11 cellular contexts compared by ENCODE assay signal in the genomic region with DNA sequence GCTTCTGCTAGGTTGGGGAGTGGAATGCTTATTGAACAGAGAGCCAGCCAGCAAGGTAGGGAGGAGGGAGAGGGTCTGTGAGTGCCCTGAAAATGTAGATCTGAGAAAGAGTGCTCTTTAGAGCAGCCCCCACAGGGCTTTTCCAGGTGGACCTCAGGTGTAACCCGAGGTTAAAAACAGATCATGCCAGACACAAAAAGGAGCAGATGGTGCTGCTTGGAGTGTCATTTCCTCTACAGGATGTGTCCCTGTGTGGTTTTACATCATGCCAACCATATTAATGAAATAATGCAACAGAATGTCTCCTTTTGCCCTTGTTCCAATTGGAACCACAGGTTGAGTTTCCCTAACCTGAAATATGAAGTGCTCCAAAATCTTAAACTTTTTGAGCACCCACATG. TPM values are rescaled to one million over a fixed set of nuclear protein-coding genes. Genes with fewer than 3 reads are reported as not detected.
DNase-seq lines count a peak whose midpoint lies in the region; ATAC-seq, FAIRE-seq and TF ChIP-seq lines count a peak whose summit lies in the region.
"Had no signal": no experiment of that assay in that cellular context is flagged by ENCODE, and none has a peak within 500 bp of the region (broad histone marks: within the 10 kb centered on the region; RNA-seq: fewer than 3 reads in every experiment).

No MANE protein-coding gene starts in this region.

- H3K27ac Mint-ChIP-seq in CD4-positive, alpha-beta memory T cell: peak overlapping the region; percentile 93 to 100 (median 99)
- peak overlapping the region; percentile 98 for H3K27ac Mint-ChIP-seq in activated naive CD8-positive, alpha-beta T cell
- H3K27ac Mint-ChIP-seq in naive thymus-derived CD8-positive, alpha-beta T cell: peak overlapping the region; percentile 97 to 100 (median 99)

- H3K4me1 ChIP-seq in CD4-positive, alpha-beta memory T cell (ENCODE audit: insufficient read depth, low read length): peaks cover 100% of the 10 kb centered on the region
- peaks cover 98% of the 10 kb centered on the region for H3K4me1 ChIP-seq in body of pancreas

- peaks cover 80 to 100% (median 91%) of the 10 kb centered on the region in 4 donors for H3K4me1 Mint-ChIP-seq in CD4-positive, alpha-beta memory T cell
- peaks cover 93% of the 10 kb centered on the region for H3K4me1 Mint-ChIP-seq in activated naive CD8-positive, alpha-beta T cell (ENCODE audit: low read depth)
- H3K4me1 Mint-ChIP-seq in naive thymus-derived CD8-positive, alpha-beta T cell: peaks cover 58 to 99% (median 98%) of the 10 kb centered on the region in 4 donors

- TF ChIP-seq POLR2A in GM12892 (IDR thresholded peaks at IDR 0.05; ENCODE audit: low read depth, low read length) (no peak), body of pancreas (IDR thresholded peaks at IDR 0.05) (no peak)

- peak; percentile 74 for FAIRE-seq in GM12892 (lab: Jason Lieb, UNC)

- H3K27me3 ChIP-seq in CD4-positive, alpha-beta memory T cell (ENCODE audit: insufficient read depth, low read length): no peaks in the 10 kb centered on the region
- no peaks in the 10 kb centered on the region for H3K27me3 ChIP-seq in body of pancreas

- CTCF ChIA-PET in CD4-positive, alpha-beta memory T cell (lab: Charles Lee; ENCODE audit: partially characterized antibody): interaction anchor here (1.6 kb wide), 2 partner anchors 10 to 14 kb away, joined by 3 to 7 read pairs; no protein-coding TSS in a partner anchor

- no peaks in the 10 kb centered on the region for H3K27me3 Mint-ChIP-seq in CD4-positive, alpha-beta memory T cell
- H3K27me3 Mint-ChIP-seq in activated naive CD8-positive, alpha-beta T cell: no peaks in the 10 kb centered on the region
- no peaks in the 10 kb centered on the region for H3K27me3 Mint-ChIP-seq in naive thymus-derived CD8-positive, alpha-beta T cell

- POLR2A ChIA-PET in CD4-positive, alpha-beta memory T cell (lab: Charles Lee; ENCODE audit: partially characterized antibody): interaction anchor here (8.0 to 14.5 kb wide), 2 partner anchors 12 to 54 kb away, joined by 99 to 279 read pairs; no protein-coding TSS in a partner anchor
- POLR2A ChIA-PET in naive thymus-derived CD8-positive, alpha-beta T cell (lab: Charles Lee): interaction anchor here (1.3 to 1.8 kb wide), 2 partner anchors 12 to 78 kb away, joined by 3 to 5 read pairs; no protein-coding TSS in a partner anchor

- DNase-seq in CD4-positive, alpha-beta memory T cell: peak in 1 of 5 donors; percentile 29
- no peak for DNase-seq in GM12892 (ENCODE audit: insufficient read length)
- no peak for DNase-seq in naive thymus-derived CD8-positive, alpha-beta T cell
- no peak for DNase-seq in MV-4-11 (lab: John Stamatoyannopoulos, UW)
- DNase-seq in body of pancreas: no peak
- DNase-seq: EL, hippocampal formation, NCI-H1930 had no signal

- ATAC-seq in naive thymus-derived CD8-positive, alpha-beta T cell: no peak
- ATAC-seq in HG03439 (IDR thresholded peaks at IDR 0.05; ENCODE audit: unreplicated experiment) (no peak), body of pancreas (no peak)

- TF ChIP-seq CTCF in body of pancreas (IDR thresholded peaks at IDR 0.05): no peak

- intact Hi-C loops in CD4-positive, alpha-beta memory T cell (cut with micrococcal nuclease): no loop called here
- intact Hi-C loops in body of pancreas (cut with DNase I): loop anchor here (10.0 kb wide), 1 partner anchor 47 kb away; no protein-coding TSS in a partner anchor

- H3K4me3 Mint-ChIP-seq in CD4-positive, alpha-beta memory T cell: peak overlapping the region in 7 of 8 donors; percentile 41 to 92 (median 71)
- peak overlapping the region; percentile 96 for H3K4me3 Mint-ChIP-seq in activated naive CD8-positive, alpha-beta T cell
- peak overlapping the region in 8 of 10 donors; percentile 39 to 97 (median 90) for H3K4me3 Mint-ChIP-seq in naive thymus-derived CD8-positive, alpha-beta T cell

- H3K36me3 Mint-ChIP-seq in CD4-positive, alpha-beta memory T cell: peaks cover 0 to 9% of the 10 kb centered on the region in 2 donors
- peaks cover 12% of the 10 kb centered on the region for H3K36me3 Mint-ChIP-seq in activated naive CD8-positive, alpha-beta T cell
- peaks cover 0 to 4% (median 0%) of the 10 kb centered on the region in 3 donors for H3K36me3 Mint-ChIP-seq in naive thymus-derived CD8-positive, alpha-beta T cell

- peaks cover 0 to 2% (median 0%) of the 10 kb centered on the region in 8 donors for H3K9me3 Mint-ChIP-seq in CD4-positive, alpha-beta memory T cell
- no peaks in the 10 kb centered on the region for H3K9me3 Mint-ChIP-seq in activated naive CD8-positive, alpha-beta T cell (ENCODE audit: low read depth)
- no peaks in the 10 kb centered on the region for H3K9me3 Mint-ChIP-seq in naive thymus-derived CD8-positive, alpha-beta T cell

- H3K9me3 ChIP-seq in CD4-positive, alpha-beta memory T cell (ENCODE audit: control insufficient read depth in 1 of 2, low read length in 2 of 2): no peaks in the 10 kb centered on the region
- no peaks in the 10 kb centered on the region for H3K9me3 ChIP-seq in body of pancreas

- 28 to 54% methylated on average over 1 of the region's 1 CpG for WGBS in body of pancreas, 2 donors

- peak overlapping the region in 1 of 2 donors; percentile 5 for H3K4me3 ChIP-seq in CD4-positive, alpha-beta memory T cell (ENCODE audit: low read length in 2 of 2)
- no peak overlapping the region for H3K4me3 ChIP-seq in body of pancreas

- H3K36me3 ChIP-seq in CD4-positive, alpha-beta memory T cell (ENCODE audit: insufficient read depth, low read length): no peaks in the 10 kb centered on the region
- H3K36me3 ChIP-seq in body of pancreas (replicated peaks in 1 of 2; ENCODE audit: insufficient read depth in 1 of 2, low read depth in 2 of 2): no peaks in the 10 kb centered on the region

- H3K27ac ChIP-seq in CD4-positive, alpha-beta memory T cell (ENCODE audit: low read depth, low read length): peak overlapping the region; percentile 83
- peak overlapping the region in 2 of 4 donors; percentile 7 to 50 for H3K27ac ChIP-seq in body of pancreas

RNA-seq across cellular contexts. Expression of a gene that starts 6.4 kb away (rescaled TPM):
- total RNA-seq in CD4-positive, alpha-beta memory T cell: 10 to 100 TPM; 61.5 to 62.0 TPM
- polyA plus RNA-seq in CD4-positive, alpha-beta memory T cell: 10 to 100 TPM in 1 of 2 donors, 1 to 10 TPM in 1; 4.8 to 10.8 TPM
- polyA plus RNA-seq in GM12892 (2012; ENCODE audit: missing spikeins): 19.0 TPM
- total RNA-seq in naive thymus-derived CD8-positive, alpha-beta T cell: 10 to 100 TPM; 34.7 to 38.8 TPM
- 1 to 10 TPM; 4.5 to 6.8 (median 5.6) TPM for polyA plus RNA-seq in naive thymus-derived CD8-positive, alpha-beta T cell
- 10 to 100 TPM; 24.6 to 25.1 TPM for total RNA-seq in body of pancreas

RNA-seq across cellular contexts. Expression of a gene that starts 43.1 kb away (rescaled TPM):
- total RNA-seq in CD4-positive, alpha-beta memory T cell: not detected
- not detected for polyA plus RNA-seq in CD4-positive, alpha-beta memory T cell
- polyA plus RNA-seq in GM12892 (2012; ENCODE audit: missing spikeins): not detected
- total RNA-seq in naive thymus-derived CD8-positive, alpha-beta T cell: not detected
- not detected for polyA plus RNA-seq in naive thymus-derived CD8-positive, alpha-beta T cell
- not detected for total RNA-seq in body of pancreas
- polyA plus RNA-seq: urinary bladder had no signal
